In the genomic region with DNA sequence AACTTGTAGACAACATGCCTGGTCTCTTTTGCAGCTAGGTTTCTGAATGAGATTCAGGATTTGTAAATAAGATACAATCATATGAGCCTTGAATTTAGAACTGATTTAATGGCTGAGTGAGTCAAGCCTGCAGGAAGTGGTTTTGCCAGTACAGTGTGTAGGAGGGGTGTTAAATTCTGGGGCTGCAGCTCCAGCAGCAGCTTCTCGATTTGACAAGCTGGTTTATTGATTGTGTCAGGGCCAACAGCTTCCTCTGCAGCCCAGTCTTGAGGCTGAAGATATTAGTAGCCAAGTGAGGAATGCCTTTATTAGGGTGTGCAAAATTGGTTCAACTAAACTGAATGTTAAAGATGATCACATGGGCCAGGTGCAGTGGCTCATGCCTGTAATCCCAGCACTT, we compare ENCODE assay signal across 9 cellular contexts. TPM values are rescaled to one million over a fixed set of nuclear protein-coding genes. Genes with fewer than 3 reads are reported as not detected.
DNase-seq lines count a peak whose midpoint lies in the region; ATAC-seq, FAIRE-seq and TF ChIP-seq lines count a peak whose summit lies in the region.
"Had no signal": no experiment of that assay in that cellular context is flagged by ENCODE, and none has a peak within 500 bp of the region (broad histone marks: within the 10 kb centered on the region; RNA-seq: fewer than 3 reads in every experiment).

No MANE protein-coding gene starts in this region.

- no peak overlapping the region for H3K4me3 ChIP-seq in effector memory CD4-positive, alpha-beta T cell (ENCODE audit: insufficient read depth, low read depth, low read length, poor library complexity, severe bottlenecking)
- H3K4me3 ChIP-seq: body of pancreas had no signal

- H3K27me3 ChIP-seq in effector memory CD4-positive, alpha-beta T cell (replicated peaks; ENCODE audit: control insufficient read depth, insufficient read depth, low read length, poor library complexity, severe bottlenecking): no peaks in the 10 kb centered on the region
- H3K27me3 ChIP-seq: body of pancreas had no signal

- peaks cover 1% of the 10 kb centered on the region for H3K9me3 Mint-ChIP-seq in activated CD4-positive, alpha-beta T cell treated with anti-CD3 and anti-CD28 coated beads, Interleukin-2, amount 10 ng/mL, durations not matched to agents 7 days and 5 days

- no peaks in the 10 kb centered on the region for H3K9me3 ChIP-seq in effector memory CD4-positive, alpha-beta T cell (ENCODE audit: control insufficient read depth, low read length)
- H3K9me3 ChIP-seq: body of pancreas had no signal

- POLR2A ChIA-PET in activated CD4-positive, alpha-beta T cell treated with anti-CD3 and anti-CD28 coated beads, Interleukin-2, amount 10 ng/mL, durations not matched to agents 7 days and 5 days (lab: Charles Lee): no interaction called here

- ATAC-seq in GM21786 (IDR thresholded peaks at IDR 0.05; ENCODE audit: unreplicated experiment) (no peak), sciatic nerve (no peak)
- ATAC-seq: body of pancreas had no signal

- peaks cover 18% of the 10 kb centered on the region for H3K27me3 Mint-ChIP-seq in activated CD4-positive, alpha-beta T cell treated with anti-CD3 and anti-CD28 coated beads, Interleukin-2, amount 10 ng/mL, durations not matched to agents 7 days and 5 days

- no peak for TF ChIP-seq POLR2A in H54 (IDR thresholded peaks at IDR 0.05; ENCODE audit: low read depth, low read length)

- intact Hi-C loops in sciatic nerve (cut with DNase I): no loop called here

- H3K36me3 ChIP-seq in effector memory CD4-positive, alpha-beta T cell (ENCODE audit: control insufficient read depth, insufficient read depth, low read length): no peaks in the 10 kb centered on the region

- peaks cover 24% of the 10 kb centered on the region for H3K4me1 Mint-ChIP-seq in activated CD4-positive, alpha-beta T cell treated with anti-CD3 and anti-CD28 coated beads, Interleukin-2, amount 10 ng/mL, durations not matched to agents 7 days and 5 days

- peak; percentile 43 for FAIRE-seq in H54 (lab: Jason Lieb, UNC)

- CTCF ChIA-PET in activated CD4-positive, alpha-beta T cell treated with anti-CD3 and anti-CD28 coated beads, Interleukin-2, amount 10 ng/mL, durations not matched to agents 7 days and 5 days (lab: Charles Lee): interaction anchor here (1.0 to 1.4 kb wide), 2 partner anchors 9 to 155 kb away, joined by 3 to 4 read pairs; no protein-coding TSS in a partner anchor

- no peak overlapping the region for H3K27ac ChIP-seq in effector memory CD4-positive, alpha-beta T cell (ENCODE audit: insufficient read depth, low read length, poor library complexity, severe bottlenecking)
- H3K27ac ChIP-seq: body of pancreas had no signal

- no peaks in the 10 kb centered on the region for H3K36me3 Mint-ChIP-seq in activated CD4-positive, alpha-beta T cell treated with anti-CD3 and anti-CD28 coated beads, Interleukin-2, amount 10 ng/mL, durations not matched to agents 7 days and 5 days (ENCODE audit: low read depth)

- H3K4me1 ChIP-seq in effector memory CD4-positive, alpha-beta T cell (ENCODE audit: control insufficient read depth, insufficient read depth, low read length, poor library complexity, severe bottlenecking): peaks cover 13% of the 10 kb centered on the region
- H3K4me1 ChIP-seq: body of pancreas had no signal

- H3K27ac Mint-ChIP-seq in activated CD4-positive, alpha-beta T cell treated with anti-CD3 and anti-CD28 coated beads, Interleukin-2, amount 10 ng/mL, durations not matched to agents 7 days and 5 days: no peak overlapping the region

- DNase-seq in H54 (ENCODE audit: insufficient read length, low spot score) (peak; percentile 26), foreskin melanocyte (peak; percentile 74), cerebellar cortex (ENCODE audit: low spot score) (no peak), sciatic nerve (ENCODE audit: low spot score) (no peak)
- DNase-seq in activated CD4-positive, alpha-beta T cell treated with anti-CD3 and anti-CD28 coated beads, Interleukin-2, amount 10 ng/mL, durations not matched to agents 7 days and 5 days: peak; percentile 33
- DNase-seq in stimulated activated CD8-positive, alpha-beta memory T cell treated with anti-CD3 and anti-CD28 coated beads, Interleukin-12 subunit alpha, Interleukin-12 subunit beta, amount 100 ng/mL, for 4 hours (ENCODE audit: low read depth): peak; percentile 11
- DNase-seq in effector memory CD4-positive, alpha-beta T cell: no peak

- H3K4me3 Mint-ChIP-seq in activated CD4-positive, alpha-beta T cell treated with anti-CD3 and anti-CD28 coated beads, Interleukin-2, amount 10 ng/mL, durations not matched to agents 7 days and 5 days: no peak overlapping the region

RNA-seq across cellular contexts. Expression of gene PLA2G5, which starts 11.5 kb away (rescaled TPM):
- not detected for total RNA-seq in activated CD4-positive, alpha-beta T cell treated with anti-CD3 and anti-CD28 coated beads, Interleukin-2, amount 10 ng/mL, durations not matched to agents 7 days and 5 days
- 1.3 TPM for total RNA-seq in sciatic nerve

Comparison
In these comparisons a context has a peak if more than half of its experiments do, and no peak if none do; other contexts are left out.
1. DNase-seq: peak in H54 (single experiment), activated CD4-positive, alpha-beta T cell treated with anti-CD3 and anti-CD28 coated beads, Interleukin-2, amount 10 ng/mL, durations not matched to agents 7 days and 5 days (single experiment), foreskin melanocyte (single experiment) and stimulated activated CD8-positive, alpha-beta memory T cell treated with anti-CD3 and anti-CD28 coated beads, Interleukin-12 subunit alpha, Interleukin-12 subunit beta, amount 100 ng/mL, for 4 hours (single experiment); none in cerebellar cortex (single experiment), effector memory CD4-positive, alpha-beta T cell (0 of 3) and sciatic nerve (single experiment).